ENCODE assay signal across 26 cellular contexts in genomic region chr7:17994079-17994478, GRCh38. TPM values are rescaled to one million over a fixed set of nuclear protein-coding genes. Genes with fewer than 3 reads are reported as not detected.
DNase-seq lines count a peak whose midpoint lies in the region; ATAC-seq and TF ChIP-seq lines count a peak whose summit lies in the region.
"Had no signal": no experiment of that assay in that cellular context is flagged by ENCODE, and none has a peak within 500 bp of the region (broad histone marks: within the 10 kb centered on the region; RNA-seq: fewer than 3 reads in every experiment).

No MANE protein-coding gene starts in this region.

- H3K4me1 ChIP-seq in body of pancreas (no peaks in the 10 kb centered on the region), esophagus squamous epithelium (no peaks in the 10 kb centered on the region)
- H3K4me1 ChIP-seq: BLaER1, psoas muscle had no signal

- ATAC-seq in stimulated activated naive CD8-positive, alpha-beta T cell treated with anti-CD3 and anti-CD28 coated beads, Interleukin-15, Interleukin-2, amounts not matched to agents 100 U/mL and 50 U/mL, for 24 hours = peak; percentile 36
- ATAC-seq in body of pancreas = no peak
- ATAC-seq: left lobe of liver, psoas muscle had no signal

- 69 to 80% methylated on average over 3 of the region's 3 CpGs for WGBS in body of pancreas, 2 donors
- 66 to 77% methylated on average over 2 to 3 of the region's 3 CpGs for WGBS in esophagus squamous epithelium, 2 donors

- H3K27ac ChIP-seq in body of pancreas (no peak overlapping the region), esophagus squamous epithelium (no peak overlapping the region)
- H3K27ac ChIP-seq: BLaER1, dorsolateral prefrontal cortex, psoas muscle, SJSA1 had no signal

- TF ChIP-seq CTCF in body of pancreas (IDR thresholded peaks at IDR 0.05) (no peak), esophagus squamous epithelium (IDR thresholded peaks at IDR 0.05) (no peak)

- H3K9me3 ChIP-seq in body of pancreas (no peaks in the 10 kb centered on the region), esophagus squamous epithelium (no peaks in the 10 kb centered on the region)
- H3K9me3 ChIP-seq: psoas muscle, SJSA1 had no signal

- H3K27me3 ChIP-seq in body of pancreas (no peaks in the 10 kb centered on the region), esophagus squamous epithelium (no peaks in the 10 kb centered on the region)
- H3K27me3 ChIP-seq: BLaER1, dorsolateral prefrontal cortex, SJSA1 had no signal

- TF ChIP-seq POLR2A in body of pancreas (IDR thresholded peaks at IDR 0.05) (no peak), esophagus squamous epithelium (IDR thresholded peaks at IDR 0.05) (no peak)

- no peak overlapping the region for H3K4me3 ChIP-seq in body of pancreas
- H3K4me3 ChIP-seq in esophagus squamous epithelium = no peak overlapping the region
- H3K4me3 ChIP-seq: BLaER1, psoas muscle, SJSA1 had no signal

- peak; percentile 14 for DNase-seq in activated CD4-positive, alpha-beta T cell treated with anti-CD3 and anti-CD28 coated beads for 48 hours
- DNase-seq in activated CD4-positive, alpha-beta T cell treated with anti-CD3 and anti-CD28 coated beads for 4 hours = no peak
- DNase-seq in stimulated activated CD4-positive, alpha-beta T cell treated with anti-CD3 and anti-CD28 coated beads, Interleukin-1b, Interleukin-23, amount 100 ng/mL, for 48 hours = peak; percentile 16
- DNase-seq in stimulated activated CD4-positive, alpha-beta T cell treated with anti-CD3 and anti-CD28 coated beads, Interleukin-12 subunit alpha, Interleukin-12 subunit beta, amount 100 ng/mL, for 4 hours = no peak
- DNase-seq in head of caudate nucleus (peak in 26 of 42 donors; percentile 2 to 78 (median 38)), body of pancreas (no peak), esophagus squamous epithelium (lab: John Stamatoyannopoulos, UW) (no peak)
- no peak for DNase-seq in stimulated activated naive CD8-positive, alpha-beta T cell treated with anti-CD3 and anti-CD28 coated beads, Interleukin-15, Interleukin-2, amounts not matched to agents 100 U/mL and 50 U/mL, for 24 hours
- DNase-seq: activated B cell treated with CpG ODN at 0.5 μM for 24 hours, dorsolateral prefrontal cortex, GF-D8, H9, NCI-H187, NCI-H526, psoas muscle, T-helper 1 cell had no signal

- H3K36me3 ChIP-seq in body of pancreas (replicated peaks in 1 of 2; ENCODE audit: insufficient read depth in 1 of 2, low read depth in 2 of 2) = no peaks in the 10 kb centered on the region
- no peaks in the 10 kb centered on the region for H3K36me3 ChIP-seq in esophagus squamous epithelium
- H3K36me3 ChIP-seq: BLaER1, SJSA1 had no signal

- intact Hi-C loops in head of caudate nucleus (cut with DNase I) = no loop called here
- intact Hi-C loops in body of pancreas (cut with DNase I) = no loop called here
- intact Hi-C loops in esophagus squamous epithelium (cut with DNase I) = no loop called here

RNA-seq across cellular contexts. Expression of gene PRPS1L1, which starts 33.6 kb away (rescaled TPM):
- total RNA-seq in body of pancreas = not detected
- not detected for total RNA-seq in esophagus squamous epithelium
- total RNA-seq: activated B cell treated with CpG ODN at 0.5 μM for 24 hours; activated CD8-positive, alpha-beta memory T cell treated with anti-CD3 and anti-CD28 coated beads for 36 hours; cerebellum; fibroblast of lung; H9; left lobe of liver; LHCN-M2; psoas muscle; RPMI7951; SJSA1; temporal lobe; ureter had no signal

RNA-seq across cellular contexts. Expression of gene SNX13, which starts 53.8 kb away (rescaled TPM):
- total RNA-seq in body of pancreas (10 to 100 TPM; 23.1 to 61.0 TPM), esophagus squamous epithelium (10 to 100 TPM; 15.9 to 39.9 (median 35.1) TPM)

Comparison
In these comparisons a context has a peak if more than half of its experiments do, and no peak if none do; other contexts are left out.
1. DNase-seq: peak in activated CD4-positive, alpha-beta T cell treated with anti-CD3 and anti-CD28 coated beads for 48 hours (single experiment), stimulated activated CD4-positive, alpha-beta T cell treated with anti-CD3 and anti-CD28 coated beads, Interleukin-1b, Interleukin-23, amount 100 ng/mL, for 48 hours (single experiment) and head of caudate nucleus (26 of 42); none in activated CD4-positive, alpha-beta T cell treated with anti-CD3 and anti-CD28 coated beads for 4 hours (0 of 2), stimulated activated CD4-positive, alpha-beta T cell treated with anti-CD3 and anti-CD28 coated beads, Interleukin-12 subunit alpha, Interleukin-12 subunit beta, amount 100 ng/mL, for 4 hours (single experiment), stimulated activated naive CD8-positive, alpha-beta T cell treated with anti-CD3 and anti-CD28 coated beads, Interleukin-15, Interleukin-2, amounts not matched to agents 100 U/mL and 50 U/mL, for 24 hours (single experiment), body of pancreas (0 of 4) and esophagus squamous epithelium (single experiment).